In genomic region chr2:39494784-39495251, GRCh38 we compare ENCODE assay signal across 8 cellular contexts. TPM values are rescaled to one million over a fixed set of nuclear protein-coding genes. Genes with fewer than 3 reads are reported as not detected.
DNase-seq lines count a peak whose midpoint lies in the region; ATAC-seq and TF ChIP-seq lines count a peak whose summit lies in the region.

No MANE protein-coding gene starts in this region.

- no peak for TF ChIP-seq CTCF in RWPE1 (conservative IDR thresholded peaks at IDR 0.05; ENCODE audit: low read depth)

- no peaks in the 10 kb centered on the region for H3K27me3 ChIP-seq in muscle layer of duodenum (ENCODE audit: low read depth, low read length)

- H3K27ac ChIP-seq in muscle layer of duodenum (ENCODE audit: low read length) (peak overlapping the region; percentile 41), RWPE1 (no peak overlapping the region)

- H3K4me3 Mint-ChIP-seq in activated naive CD8-positive, alpha-beta T cell treated with anti-CD3 and anti-CD28 coated beads, Interleukin-2, amount 50 U/mL, for 24 hours, result no peak overlapping the region

- CTCF ChIA-PET in RWPE1 (lab: Yijun Ruan, JAX), result no interaction called here

- peaks cover 12 to 21% of the 10 kb centered on the region in 2 donors for H3K4me1 ChIP-seq in muscle layer of duodenum (ENCODE audit: control insufficient read depth in 1 of 2, insufficient read depth in 2 of 2, low read length in 2 of 2)

- no peak overlapping the region for H3K4me3 ChIP-seq in muscle layer of duodenum (ENCODE audit: low read depth in 1 of 2, low read length in 2 of 2)

- peaks cover 50% of the 10 kb centered on the region for H3K4me1 Mint-ChIP-seq in activated naive CD8-positive, alpha-beta T cell treated with anti-CD3 and anti-CD28 coated beads, Interleukin-2, amount 50 U/mL, for 24 hours

- H3K36me3 Mint-ChIP-seq in activated naive CD8-positive, alpha-beta T cell treated with anti-CD3 and anti-CD28 coated beads, Interleukin-2, amount 50 U/mL, for 24 hours (ENCODE audit: low read depth), result peaks cover 4% of the 10 kb centered on the region

- peak; percentile 97 for DNase-seq in A172 (ENCODE audit: low spot score)
- peak; percentile 30 for DNase-seq in activated naive CD8-positive, alpha-beta T cell treated with anti-CD3 and anti-CD28 coated beads, Interleukin-2, amount 50 U/mL, for 24 hours
- no peak for DNase-seq in epidermal melanocyte (ENCODE audit: insufficient read length, low spot score)
- DNase-seq in SKM-1 treated with dmso at 0.1 percent for 144 hours (lab: John Stamatoyannopoulos, UW; ENCODE audit: unreplicated experiment), result no peak
- no peak for DNase-seq in RWPE1 (ENCODE audit: low spot score)

- ATAC-seq in GM18861 (IDR thresholded peaks at IDR 0.05; ENCODE audit: unreplicated experiment) (peak; percentile 50), HG03066 (IDR thresholded peaks at IDR 0.05; ENCODE audit: low read depth, unreplicated experiment) (peak; percentile 48)
- peak; percentile 34 for ATAC-seq in activated naive CD8-positive, alpha-beta T cell treated with anti-CD3 and anti-CD28 coated beads, Interleukin-2, amount 50 U/mL, for 24 hours

- peaks cover 11% of the 10 kb centered on the region for H3K9me3 Mint-ChIP-seq in activated naive CD8-positive, alpha-beta T cell treated with anti-CD3 and anti-CD28 coated beads, Interleukin-2, amount 50 U/mL, for 24 hours

- H3K9me3 ChIP-seq in muscle layer of duodenum (ENCODE audit: control insufficient read depth in 1 of 2, low read length in 2 of 2), result no peaks in the 10 kb centered on the region

- peak overlapping the region; percentile 82 for H3K27ac Mint-ChIP-seq in activated naive CD8-positive, alpha-beta T cell treated with anti-CD3 and anti-CD28 coated beads, Interleukin-2, amount 50 U/mL, for 24 hours

- POLR2A ChIA-PET in RWPE1 (lab: Yijun Ruan, JAX; ENCODE audit: low non-redundant PET), result no interaction called here

- peaks cover 2% of the 10 kb centered on the region for H3K27me3 Mint-ChIP-seq in activated naive CD8-positive, alpha-beta T cell treated with anti-CD3 and anti-CD28 coated beads, Interleukin-2, amount 50 U/mL, for 24 hours

- no peaks in the 10 kb centered on the region for H3K36me3 ChIP-seq in muscle layer of duodenum (ENCODE audit: control insufficient read depth in 1 of 2, insufficient read depth in 2 of 2, low read length in 2 of 2)

RNA-seq across cellular contexts. Expression of gene MAP4K3, which starts 57.7 kb away (rescaled TPM):
- total RNA-seq in A172 (2014; rRNA removed; shearing (Covaris generic)), result 29.1 and 32.7 TPM in 2 replicates

Comparison
In these comparisons a context has a peak if more than half of its experiments do, and no peak if none do; other contexts are left out.
1. DNase-seq: peak in A172 (single experiment) and activated naive CD8-positive, alpha-beta T cell treated with anti-CD3 and anti-CD28 coated beads, Interleukin-2, amount 50 U/mL, for 24 hours (single experiment); none in epidermal melanocyte (single experiment), SKM-1 treated with dmso at 0.1 percent for 144 hours (single experiment) and RWPE1 (single experiment).
2. Peak in every context shown above with its lines, with median percentiles within 50 percentile points of each other: ATAC-seq.